Comparison of ENCODE assay signal across 1 cellular context in the genomic region with DNA sequence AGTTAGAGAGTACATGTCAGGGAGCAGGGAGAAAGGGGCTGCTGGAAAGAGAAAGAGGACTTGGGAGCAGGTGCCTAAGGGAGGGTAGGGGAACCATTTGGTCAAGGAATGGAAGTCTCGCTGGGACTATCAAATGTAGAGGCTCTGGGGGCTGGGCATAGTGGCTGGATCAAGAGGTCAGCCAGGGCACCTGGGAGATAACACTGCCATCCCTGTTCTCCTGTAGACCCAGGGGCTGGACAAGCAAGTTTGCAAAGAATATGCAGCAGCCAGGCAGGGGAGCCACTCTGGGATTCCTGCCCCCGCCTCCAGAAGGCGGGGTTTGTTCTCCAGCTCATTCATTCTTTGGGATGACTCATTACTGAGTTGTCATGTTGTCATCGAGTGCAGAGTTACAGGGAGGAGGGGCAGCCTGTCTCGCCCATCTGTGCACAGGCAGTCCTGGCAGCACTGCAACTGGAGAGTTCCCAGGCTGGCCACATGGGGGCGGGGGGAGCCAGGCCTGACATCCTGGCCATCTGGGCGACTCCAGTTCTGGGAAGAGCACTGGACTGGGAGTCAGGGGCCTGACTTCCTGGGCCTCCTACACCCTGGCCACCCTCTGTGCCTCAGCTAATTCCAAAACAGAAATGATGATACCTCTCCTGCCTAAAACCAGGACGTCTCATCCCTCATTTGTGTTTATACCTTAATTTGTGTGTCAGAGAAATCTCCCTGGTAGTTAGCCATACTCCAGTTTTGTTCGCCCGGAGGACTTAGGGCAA.
TF ChIP-seq lines count a peak whose summit lies in the region.

No MANE protein-coding gene starts in this region.

TF ChIP-seq in SK-N-SH, 30 proteins besides CTCF, POLR2A, EP300 and RAD21 (continued from another document):
- TF ChIP-seq, protein P1, sequence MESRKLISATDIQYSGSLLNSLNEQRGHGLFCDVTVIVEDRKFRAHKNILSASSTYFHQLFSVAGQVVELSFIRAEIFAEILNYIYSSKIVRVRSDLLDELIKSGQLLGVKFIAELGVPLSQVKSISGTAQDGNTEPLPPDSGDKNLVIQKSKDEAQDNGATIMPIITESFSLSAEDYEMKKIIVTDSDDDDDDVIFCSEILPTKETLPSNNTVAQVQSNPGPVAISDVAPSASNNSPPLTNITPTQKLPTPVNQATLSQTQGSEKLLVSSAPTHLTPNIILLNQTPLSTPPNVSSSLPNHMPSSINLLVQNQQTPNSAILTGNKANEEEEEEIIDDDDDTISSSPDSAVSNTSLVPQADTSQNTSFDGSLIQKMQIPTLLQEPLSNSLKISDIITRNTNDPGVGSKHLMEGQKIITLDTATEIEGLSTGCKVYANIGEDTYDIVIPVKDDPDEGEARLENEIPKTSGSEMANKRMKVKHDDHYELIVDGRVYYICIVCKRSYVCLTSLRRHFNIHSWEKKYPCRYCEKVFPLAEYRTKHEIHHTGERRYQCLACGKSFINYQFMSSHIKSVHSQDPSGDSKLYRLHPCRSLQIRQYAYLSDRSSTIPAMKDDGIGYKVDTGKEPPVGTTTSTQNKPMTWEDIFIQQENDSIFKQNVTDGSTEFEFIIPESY (IDR thresholded peaks at IDR 0.05; ENCODE audit: borderline replicate concordance, low read depth) = no peak
- TF ChIP-seq NFIC (IDR thresholded peaks at IDR 0.05; ENCODE audit: borderline replicate concordance) (peak; percentile 65; the same call in 1 of the 2 replicates), NRF1 (IDR thresholded peaks at IDR 0.05; ENCODE audit: low read depth, low read length) (no peak), POLR2AphosphoS5 (IDR thresholded peaks at IDR 0.05; ENCODE audit: low read depth, low read length) (peak; percentile 47; the same call in 1 of the 2 replicates), EZH2phosphoT487 (IDR thresholded peaks at IDR 0.05; ENCODE audit: borderline replicate concordance, low read depth) (no peak), MEF2A (IDR thresholded peaks at IDR 0.05; ENCODE audit: borderline replicate concordance, low read depth) (no peak), TCF12 (IDR thresholded peaks at IDR 0.05) (peak; percentile 86), TEAD4 (IDR thresholded peaks at IDR 0.05; ENCODE audit: borderline replicate concordance, insufficient read depth) (0 out of 2 replicates have a peak, but pooled peaks have one; percentile 36), JUND (IDR thresholded peaks at IDR 0.05) (peak; percentile 92), FOSL2 (IDR thresholded peaks at IDR 0.05; ENCODE audit: borderline replicate concordance, low read depth) (peak; percentile 98), RXRA (IDR thresholded peaks at IDR 0.05; ENCODE audit: borderline replicate concordance, low read depth) (no peak; the same call in 1 of the 2 replicates), FOXJ3 (CRISPR knock-in tag; IDR thresholded peaks at IDR 0.05) (no peak), MXI1 (IDR thresholded peaks at IDR 0.05; ENCODE audit: low read depth, low read length) (peak; percentile 50), RCOR1 (IDR thresholded peaks at IDR 0.05; ENCODE audit: low read length) (peak; percentile 63; the same call in 1 of the 2 replicates), FOXM1 (IDR thresholded peaks at IDR 0.05; ENCODE audit: low read depth) (no peak), YY1 (IDR thresholded peaks at IDR 0.05; ENCODE audit: low read depth) (no peak), SIN3A (IDR thresholded peaks at IDR 0.05; ENCODE audit: borderline replicate concordance, low read depth, low read length) (peak; percentile 89), RFX5 (IDR thresholded peaks at IDR 0.05; ENCODE audit: low read length) (no peak)
- TF ChIP-seq, protein P2, sequence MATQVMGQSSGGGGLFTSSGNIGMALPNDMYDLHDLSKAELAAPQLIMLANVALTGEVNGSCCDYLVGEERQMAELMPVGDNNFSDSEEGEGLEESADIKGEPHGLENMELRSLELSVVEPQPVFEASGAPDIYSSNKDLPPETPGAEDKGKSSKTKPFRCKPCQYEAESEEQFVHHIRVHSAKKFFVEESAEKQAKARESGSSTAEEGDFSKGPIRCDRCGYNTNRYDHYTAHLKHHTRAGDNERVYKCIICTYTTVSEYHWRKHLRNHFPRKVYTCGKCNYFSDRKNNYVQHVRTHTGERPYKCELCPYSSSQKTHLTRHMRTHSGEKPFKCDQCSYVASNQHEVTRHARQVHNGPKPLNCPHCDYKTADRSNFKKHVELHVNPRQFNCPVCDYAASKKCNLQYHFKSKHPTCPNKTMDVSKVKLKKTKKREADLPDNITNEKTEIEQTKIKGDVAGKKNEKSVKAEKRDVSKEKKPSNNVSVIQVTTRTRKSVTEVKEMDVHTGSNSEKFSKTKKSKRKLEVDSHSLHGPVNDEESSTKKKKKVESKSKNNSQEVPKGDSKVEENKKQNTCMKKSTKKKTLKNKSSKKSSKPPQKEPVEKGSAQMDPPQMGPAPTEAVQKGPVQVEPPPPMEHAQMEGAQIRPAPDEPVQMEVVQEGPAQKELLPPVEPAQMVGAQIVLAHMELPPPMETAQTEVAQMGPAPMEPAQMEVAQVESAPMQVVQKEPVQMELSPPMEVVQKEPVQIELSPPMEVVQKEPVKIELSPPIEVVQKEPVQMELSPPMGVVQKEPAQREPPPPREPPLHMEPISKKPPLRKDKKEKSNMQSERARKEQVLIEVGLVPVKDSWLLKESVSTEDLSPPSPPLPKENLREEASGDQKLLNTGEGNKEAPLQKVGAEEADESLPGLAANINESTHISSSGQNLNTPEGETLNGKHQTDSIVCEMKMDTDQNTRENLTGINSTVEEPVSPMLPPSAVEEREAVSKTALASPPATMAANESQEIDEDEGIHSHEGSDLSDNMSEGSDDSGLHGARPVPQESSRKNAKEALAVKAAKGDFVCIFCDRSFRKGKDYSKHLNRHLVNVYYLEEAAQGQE (IDR thresholded peaks at IDR 0.05; ENCODE audit: low read depth, low read length) = no peak
- TF ChIP-seq, protein P3, sequence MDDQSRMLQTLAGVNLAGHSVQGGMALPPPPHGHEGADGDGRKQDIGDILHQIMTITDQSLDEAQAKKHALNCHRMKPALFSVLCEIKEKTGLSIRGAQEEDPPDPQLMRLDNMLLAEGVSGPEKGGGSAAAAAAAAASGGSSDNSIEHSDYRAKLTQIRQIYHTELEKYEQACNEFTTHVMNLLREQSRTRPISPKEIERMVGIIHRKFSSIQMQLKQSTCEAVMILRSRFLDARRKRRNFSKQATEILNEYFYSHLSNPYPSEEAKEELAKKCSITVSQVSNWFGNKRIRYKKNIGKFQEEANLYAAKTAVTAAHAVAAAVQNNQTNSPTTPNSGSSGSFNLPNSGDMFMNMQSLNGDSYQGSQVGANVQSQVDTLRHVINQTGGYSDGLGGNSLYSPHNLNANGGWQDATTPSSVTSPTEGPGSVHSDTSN (IDR thresholded peaks at IDR 0.05) = peak; percentile 93
- TF ChIP-seq, protein P4, sequence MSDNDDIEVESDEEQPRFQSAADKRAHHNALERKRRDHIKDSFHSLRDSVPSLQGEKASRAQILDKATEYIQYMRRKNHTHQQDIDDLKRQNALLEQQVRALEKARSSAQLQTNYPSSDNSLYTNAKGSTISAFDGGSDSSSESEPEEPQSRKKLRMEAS (IDR thresholded peaks at IDR 0.05; ENCODE audit: low read depth) = peak; percentile 63
- TF ChIP-seq, protein P5, sequence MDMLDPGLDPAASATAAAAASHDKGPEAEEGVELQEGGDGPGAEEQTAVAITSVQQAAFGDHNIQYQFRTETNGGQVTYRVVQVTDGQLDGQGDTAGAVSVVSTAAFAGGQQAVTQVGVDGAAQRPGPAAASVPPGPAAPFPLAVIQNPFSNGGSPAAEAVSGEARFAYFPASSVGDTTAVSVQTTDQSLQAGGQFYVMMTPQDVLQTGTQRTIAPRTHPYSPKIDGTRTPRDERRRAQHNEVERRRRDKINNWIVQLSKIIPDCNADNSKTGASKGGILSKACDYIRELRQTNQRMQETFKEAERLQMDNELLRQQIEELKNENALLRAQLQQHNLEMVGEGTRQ (IDR thresholded peaks at IDR 0.05; ENCODE audit: borderline replicate concordance, low read depth, low read length) = no peak
